ENCODE assay signal across 23 cellular contexts in the genomic region with DNA sequence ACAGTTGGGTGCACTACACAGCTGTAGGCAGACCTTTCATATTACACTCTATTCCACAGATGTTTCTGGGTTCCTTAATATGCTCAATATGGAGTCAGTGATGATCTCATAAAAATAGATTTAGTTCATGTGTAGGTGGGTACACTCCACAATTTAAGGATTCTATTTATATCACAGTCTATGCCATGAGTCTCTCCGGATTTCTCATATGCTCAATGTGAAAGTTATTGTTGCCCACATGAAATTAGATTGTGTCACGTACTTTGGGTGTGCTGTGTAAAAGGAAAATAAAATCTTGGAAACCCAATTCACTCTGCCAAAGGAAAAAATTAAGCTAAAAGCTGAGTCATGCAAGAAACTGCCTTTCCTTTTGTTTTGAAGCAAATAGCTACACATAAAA. TPM values are rescaled to one million over a fixed set of nuclear protein-coding genes. Genes with fewer than 3 reads are reported as not detected.
"Had no signal": no experiment of that assay in that cellular context is flagged by ENCODE, and none has a peak within 500 bp of the region (broad histone marks: within the 10 kb centered on the region; RNA-seq: fewer than 3 reads in every experiment).

No MANE protein-coding gene starts in this region.

- H3K36me3 Mint-ChIP-seq: activated naive CD8-positive, alpha-beta T cell treated with anti-CD3 and anti-CD28 coated beads for 36 hours; natural killer cell treated with Interleukin-12 subunit alpha and Interleukin-12 subunit beta and Interleukin-15 and Interleukin-18, amount 100 ng/mL, for 72 hours; stimulated activated effector memory CD8-positive, alpha-beta T cell treated with anti-CD3 and anti-CD28 coated beads, Interleukin-12 subunit alpha, Interleukin-12 subunit beta, amount 100 ng/mL, for 72 hours had no signal

- H3K4me3 ChIP-seq: gastroesophageal sphincter, right lobe of liver, skin epidermis, suprapubic skin, tibial nerve had no signal

- H3K9me3 ChIP-seq: gastroesophageal sphincter, right lobe of liver, suprapubic skin, tibial nerve had no signal

- H3K9me3 Mint-ChIP-seq: activated naive CD8-positive, alpha-beta T cell treated with anti-CD3 and anti-CD28 coated beads for 36 hours; activated T-cell treated with anti-CD3 and anti-CD28 coated beads, Interleukin-2, amount 50 U/mL, for 4 hours; natural killer cell treated with Interleukin-12 subunit alpha and Interleukin-12 subunit beta and Interleukin-15 and Interleukin-18, amount 100 ng/mL, for 72 hours; stimulated activated effector memory CD8-positive, alpha-beta T cell treated with anti-CD3 and anti-CD28 coated beads, Interleukin-12 subunit alpha, Interleukin-12 subunit beta, amount 100 ng/mL, for 72 hours; stimulated activated naive CD8-positive, alpha-beta T cell treated with anti-CD3 and anti-CD28 coated beads, Interleukin-15, amount 100 ng/mL, for 72 hours had no signal

- H3K79me2 ChIP-seq: parathyroid adenoma had no signal

- DNase-seq: activated CD4-positive, alpha-beta T cell treated with anti-CD3 and anti-CD28 coated beads for 1 hour; activated CD4-positive, alpha-beta T cell treated with anti-CD3 and anti-CD28 coated beads, Interleukin-2, amount 50 U/mL, for 48 hours; activated CD8-positive, alpha-beta memory T cell treated with anti-CD3 and anti-CD28 coated beads, Interleukin-2, amount 50 U/mL, for 48 hours; activated naive CD4-positive, alpha-beta T cell treated with Interleukin-2 at 50 U/mL for 16 hours; activated naive CD8-positive, alpha-beta T cell treated with anti-CD3 and anti-CD28 coated beads for 36 hours; activated T-cell treated with anti-CD3 and anti-CD28 coated beads, Interleukin-2, amount 50 U/mL, for 4 hours; amniotic stem cell; erythroblast; head of caudate nucleus; left ventricle myocardium superior; mammary epithelial cell; midbrain; right lobe of liver; stimulated activated CD4-positive, alpha-beta T cell treated with anti-CD3 and anti-CD28 coated beads, Interleukin-2, amount 100 ng/mL, for 24 hours; stimulated activated naive CD8-positive, alpha-beta T cell treated with anti-CD3 and anti-CD28 coated beads, Interleukin-15, amount 100 ng/mL, for 72 hours; T-helper 1 cell had no signal

- H3K4me1 Mint-ChIP-seq: stimulated activated effector memory CD8-positive, alpha-beta T cell treated with anti-CD3 and anti-CD28 coated beads, Interleukin-12 subunit alpha, Interleukin-12 subunit beta, amount 100 ng/mL, for 72 hours; stimulated activated naive CD8-positive, alpha-beta T cell treated with anti-CD3 and anti-CD28 coated beads, Interleukin-15, amount 100 ng/mL, for 72 hours had no signal

- H3K27ac ChIP-seq: gastroesophageal sphincter, parathyroid adenoma, right lobe of liver, skin epidermis, suprapubic skin, tibial nerve had no signal

- H2AFZ ChIP-seq: parathyroid adenoma had no signal

- ATAC-seq: activated T-cell treated with anti-CD3 and anti-CD28 coated beads, Interleukin-2, amount 50 U/mL, for 4 hours; gastroesophageal sphincter; left ventricle myocardium superior; natural killer cell treated with Interleukin-12 subunit alpha and Interleukin-12 subunit beta and Interleukin-15 and Interleukin-18, amount 100 ng/mL, for 72 hours; right lobe of liver; stimulated activated effector memory CD8-positive, alpha-beta T cell treated with anti-CD3 and anti-CD28 coated beads, Interleukin-12 subunit alpha, Interleukin-12 subunit beta, amount 100 ng/mL, for 72 hours; stimulated activated naive CD8-positive, alpha-beta T cell treated with anti-CD3 and anti-CD28 coated beads, Interleukin-15, amount 100 ng/mL, for 72 hours had no signal

- H3K27me3 ChIP-seq: gastroesophageal sphincter, suprapubic skin, tibial nerve had no signal

- H3K27me3 Mint-ChIP-seq: activated naive CD8-positive, alpha-beta T cell treated with anti-CD3 and anti-CD28 coated beads for 36 hours; stimulated activated naive CD8-positive, alpha-beta T cell treated with anti-CD3 and anti-CD28 coated beads, Interleukin-15, amount 100 ng/mL, for 72 hours had no signal

- H3K4me3 Mint-ChIP-seq: activated naive CD8-positive, alpha-beta T cell treated with anti-CD3 and anti-CD28 coated beads for 36 hours; activated T-cell treated with anti-CD3 and anti-CD28 coated beads, Interleukin-2, amount 50 U/mL, for 4 hours; natural killer cell treated with Interleukin-12 subunit alpha and Interleukin-12 subunit beta and Interleukin-15 and Interleukin-18, amount 100 ng/mL, for 72 hours; stimulated activated effector memory CD8-positive, alpha-beta T cell treated with anti-CD3 and anti-CD28 coated beads, Interleukin-12 subunit alpha, Interleukin-12 subunit beta, amount 100 ng/mL, for 72 hours; stimulated activated naive CD8-positive, alpha-beta T cell treated with anti-CD3 and anti-CD28 coated beads, Interleukin-15, amount 100 ng/mL, for 72 hours had no signal

- H3K27ac Mint-ChIP-seq: activated naive CD8-positive, alpha-beta T cell treated with anti-CD3 and anti-CD28 coated beads for 36 hours; natural killer cell treated with Interleukin-12 subunit alpha and Interleukin-12 subunit beta and Interleukin-15 and Interleukin-18, amount 100 ng/mL, for 72 hours; stimulated activated effector memory CD8-positive, alpha-beta T cell treated with anti-CD3 and anti-CD28 coated beads, Interleukin-12 subunit alpha, Interleukin-12 subunit beta, amount 100 ng/mL, for 72 hours; stimulated activated naive CD8-positive, alpha-beta T cell treated with anti-CD3 and anti-CD28 coated beads, Interleukin-15, amount 100 ng/mL, for 72 hours had no signal

- H3K4me1 ChIP-seq: gastroesophageal sphincter, parathyroid adenoma, suprapubic skin, tibial nerve had no signal

- H3K9ac ChIP-seq: parathyroid adenoma had no signal

- H3K36me3 ChIP-seq: gastroesophageal sphincter, right lobe of liver, suprapubic skin, tibial nerve had no signal

RNA-seq across cellular contexts. Expression of a gene that starts 32.5 kb away (rescaled TPM):
- total RNA-seq: mammary epithelial cell had no signal
- polyA plus RNA-seq: mammary epithelial cell had no signal
